8 cellular contexts compared by ENCODE assay signal in the genomic region with DNA sequence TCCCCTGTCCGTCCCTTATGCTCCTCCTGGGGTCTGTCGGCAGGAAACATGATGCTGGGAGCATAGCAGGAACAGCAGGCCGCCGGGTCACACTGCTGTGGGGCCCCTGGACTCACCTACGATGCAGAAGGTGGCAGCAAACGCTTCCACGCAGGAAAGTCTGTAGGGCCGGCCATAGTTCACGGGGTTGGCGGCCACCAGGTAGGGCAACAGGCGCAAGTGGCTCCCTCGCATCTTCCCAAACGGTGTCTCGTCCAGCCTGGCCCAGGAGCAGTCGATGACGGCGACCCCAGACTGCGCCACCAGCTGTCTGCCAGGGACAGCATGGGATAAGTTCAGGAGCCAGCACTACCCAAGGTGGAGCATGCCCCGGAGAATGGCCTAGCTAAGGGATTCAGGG. TPM values are rescaled to one million over a fixed set of nuclear protein-coding genes. Genes with fewer than 3 reads are reported as not detected.
A peak's percentile ranks its signal among the peaks of the same experiment; 100 is the strongest.
DNase-seq lines count a peak whose midpoint lies in the region; ATAC-seq, FAIRE-seq and TF ChIP-seq lines count a peak whose summit lies in the region.

No MANE protein-coding gene starts in this region.

- H3K4me1 ChIP-seq in gastrocnemius medialis, result peaks cover 21 to 38% of the 10 kb centered on the region in 2 donors

- no peak for ATAC-seq in T-cell (replicated peaks in 1 of 4)
- ATAC-seq in gastrocnemius medialis, result no peak
- ATAC-seq in HG03520 (IDR thresholded peaks at IDR 0.05; ENCODE audit: unreplicated experiment), result no peak

- H3K27me3 ChIP-seq in gastrocnemius medialis, result no peaks in the 10 kb centered on the region

- TF ChIP-seq POLR2A in gastrocnemius medialis (IDR thresholded peaks at IDR 0.05), result no peak

- in situ Hi-C loops in gastrocnemius medialis (cut with MboI; ENCODE audit: low sequenced_read_pairs in 4 of 4), result no loop called here

- FAIRE-seq in frontal cortex (lab: Jason Lieb, UNC), result no peak

- H3K9me3 Mint-ChIP-seq in T-cell, result no peaks in the 10 kb centered on the region

- H3K36me3 ChIP-seq in gastrocnemius medialis, result peaks cover 0 to 19% of the 10 kb centered on the region in 2 donors

- H3K27ac ChIP-seq in gastrocnemius medialis, result no peak overlapping the region

- TF ChIP-seq CTCF in GM12875 (IDR thresholded peaks at IDR 0.05; ENCODE audit: borderline replicate concordance, insufficient read depth, low read depth, low read length) (no peak), fibroblast of villous mesenchyme (IDR thresholded peaks at IDR 0.05; ENCODE audit: insufficient read depth, low read depth, low read length) (no peak), gastrocnemius medialis (IDR thresholded peaks at IDR 0.05 in 4 of 5, conservative IDR thresholded peaks at IDR 0.05 in 1 of 5) (no peak)

- no peaks in the 10 kb centered on the region for H3K9me3 ChIP-seq in gastrocnemius medialis

- CTCF ChIA-PET in T-cell (lab: Charles Lee), result no interaction called here

- POLR2A ChIA-PET in T-cell (lab: Charles Lee), result no interaction called here

- H3K27ac Mint-ChIP-seq in T-cell, result peak overlapping the region in 1 of 2 donors; percentile 68

- DNase-seq in T-cell, result no peak
- no peak for DNase-seq in fibroblast of villous mesenchyme (ENCODE audit: low read depth)
- no peak for DNase-seq in gastrocnemius medialis
- DNase-seq in NCI-H2029 (lab: John Stamatoyannopoulos, UW), result no peak
- no peak for DNase-seq in frontal cortex (ENCODE audit: low spot score in 2 of 2)
- no peak for DNase-seq in nucleus accumbens (lab: John Stamatoyannopoulos, UW)

- H3K27me3 Mint-ChIP-seq in T-cell, result peaks cover 0 to 1% of the 10 kb centered on the region in 2 donors

- peak overlapping the region; percentile 75 to 80 (median 79) for H3K4me3 Mint-ChIP-seq in T-cell

- H3K36me3 Mint-ChIP-seq in T-cell, result no peaks in the 10 kb centered on the region

- H3K4me3 ChIP-seq in GM12875 (ENCODE audit: low read depth, low read length) (peak overlapping the region; percentile 99), fibroblast of villous mesenchyme (ENCODE audit: low read depth, low read length) (peak overlapping the region; percentile 92), gastrocnemius medialis (peak overlapping the region; percentile 76 to 98 (median 86))

- intact Hi-C loops in gastrocnemius medialis (cut with DNase I; ENCODE audit: low total_unique reads), result loop anchor here (2.0 kb wide), 1 partner anchor 42 kb away; the partner anchor contains the start of gene UBE2I

- peaks cover 28 to 43% (median 34%) of the 10 kb centered on the region in 3 donors for H3K4me1 Mint-ChIP-seq in T-cell

RNA-seq across cellular contexts. Expression of gene TSR3, which starts 1.0 kb away (rescaled TPM):
- total RNA-seq in T-cell, result 10 to 100 TPM; 25.4 to 53.1 (median 48.1) TPM
- total RNA-seq in fibroblast of villous mesenchyme, result 42.7 and 55.7 TPM in 2 replicates
- total RNA-seq in gastrocnemius medialis, result 100 to 1,000 TPM in 1 of 4 donors, 10 to 100 TPM in 3; 63.3 to 103 (median 72.4) TPM
- total RNA-seq in frontal cortex, result 39.5 TPM

RNA-seq across cellular contexts. Expression of gene GNPTG, which starts 1.0 kb away (rescaled TPM):
- 10 to 100 TPM; 42.6 to 66.5 (median 63.1) TPM for total RNA-seq in T-cell
- 25.1 and 26.3 TPM in 2 replicates for total RNA-seq in fibroblast of villous mesenchyme
- total RNA-seq in gastrocnemius medialis, result 10 to 100 TPM; 20.6 to 37.5 (median 30.2) TPM
- total RNA-seq in frontal cortex, result 17.9 TPM

RNA-seq across cellular contexts. Expression of gene BAIAP3, which starts 17.2 kb away (rescaled TPM):
- total RNA-seq in T-cell (10 to 100 TPM in 4 of 5 donors, 1 to 10 TPM in 1; 9.1 to 12.8 (median 12.7) TPM), fibroblast of villous mesenchyme (under 0.01 and 0.32 TPM in 2 replicates), gastrocnemius medialis (1 to 10 TPM in 3 of 4 donors, under 1 TPM in 1; 0.05 to 4.4 (median 2.5) TPM), frontal cortex (11.4 TPM)

RNA-seq across cellular contexts. Expression of gene UBE2I, which starts 41.3 kb away (rescaled TPM):
- total RNA-seq in T-cell (100 to 1,000 TPM; 173 to 247 (median 190) TPM), fibroblast of villous mesenchyme (44.9 and 46.4 TPM in 2 replicates), gastrocnemius medialis (10 to 100 TPM; 28.9 to 80.4 (median 41.7) TPM), frontal cortex (48.5 TPM)
